ENCODE assay signal across 8 cellular contexts in the genomic region with DNA sequence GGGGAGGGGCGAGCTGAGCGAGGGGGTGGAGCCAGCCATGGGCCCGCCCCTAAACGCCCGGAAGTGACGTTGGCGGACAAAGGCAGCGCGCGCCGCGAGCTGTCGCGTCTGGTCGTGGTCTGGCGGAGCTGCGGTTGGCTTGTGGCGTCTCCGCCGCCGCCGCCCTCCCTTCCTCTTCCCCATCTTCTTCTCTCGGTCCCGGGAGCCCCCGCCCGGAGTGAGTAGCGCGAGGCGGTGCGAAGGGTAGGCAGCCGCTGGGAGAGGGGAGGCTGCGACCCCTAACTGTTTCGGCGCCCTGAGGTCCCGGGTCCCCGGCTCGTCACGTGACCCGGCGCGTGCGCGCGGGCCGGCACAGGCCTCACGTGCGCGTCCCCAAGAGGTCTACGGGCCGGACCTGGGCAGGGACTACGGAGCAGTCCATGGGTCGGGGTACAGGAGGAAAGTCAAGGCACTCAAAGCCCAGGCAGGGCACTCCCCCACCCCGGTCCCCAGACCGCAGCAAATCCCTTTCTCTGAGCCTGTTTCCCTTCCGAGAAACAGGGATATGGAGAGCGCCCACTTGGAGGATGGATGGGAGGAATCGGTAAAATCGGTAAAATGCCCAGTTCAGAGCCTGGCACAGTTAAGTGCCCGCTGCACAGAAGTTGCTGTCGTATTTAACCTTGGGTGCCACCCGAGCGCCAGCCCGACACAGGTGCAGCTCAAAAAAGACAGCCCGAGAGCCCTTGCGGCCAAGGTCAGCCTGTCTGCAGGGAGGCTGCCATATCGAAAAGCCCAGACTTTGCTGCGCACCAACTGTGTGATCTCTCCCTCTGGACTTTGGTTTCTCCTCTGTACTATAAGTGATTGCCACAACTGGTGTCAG. TPM values are rescaled to one million over a fixed set of nuclear protein-coding genes. Genes with fewer than 3 reads are reported as not detected.
DNase-seq lines count a peak whose midpoint lies in the region; ATAC-seq and FAIRE-seq lines count a peak whose summit lies in the region.

A gene with protein sequence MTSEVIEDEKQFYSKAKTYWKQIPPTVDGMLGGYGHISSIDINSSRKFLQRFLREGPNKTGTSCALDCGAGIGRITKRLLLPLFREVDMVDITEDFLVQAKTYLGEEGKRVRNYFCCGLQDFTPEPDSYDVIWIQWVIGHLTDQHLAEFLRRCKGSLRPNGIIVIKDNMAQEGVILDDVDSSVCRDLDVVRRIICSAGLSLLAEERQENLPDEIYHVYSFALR (plus strand): TSS at position 85 of the 865 bp plus-strand sequence. CDS start 6,541 bp downstream, outside the sequence.

- no peaks in the 10 kb centered on the region for H3K27me3 ChIP-seq in naive thymus-derived CD4-positive, alpha-beta T cell (ENCODE audit: control insufficient read depth in 2 of 2, insufficient read depth in 2 of 2, low read length in 2 of 2)

- peak; percentile 79 for ATAC-seq in GM21528 (IDR thresholded peaks at IDR 0.05; ENCODE audit: low FRiP score, unreplicated experiment)
- ATAC-seq in naive thymus-derived CD4-positive, alpha-beta T cell: peak; percentile 93
- peak; percentile 79 to 87 for ATAC-seq in stimulated activated naive B cell treated with anti-CD40 and anti-IgM and Interleukin-4, amounts not matched to agents 10 μg/mL and 1 μg/mL and 100 μg/mL, for 72 hours (replicated peaks)

- peak within 1 kb of the TSS; percentile 85 for H3K4me3 ChIP-seq in naive thymus-derived CD4-positive, alpha-beta T cell (ENCODE audit: low read length)

- H3K36me3 ChIP-seq in naive thymus-derived CD4-positive, alpha-beta T cell (ENCODE audit: control insufficient read depth in 2 of 3, insufficient read depth in 3 of 3, low read length in 3 of 3): peaks cover 0 to 13% (median 0%) of the 10 kb centered on the region in 3 experiments

- POLR2A ChIA-PET in naive thymus-derived CD4-positive, alpha-beta T cell (lab: Charles Lee): interaction anchor here (0.9 to 5.6 kb wide), 10 partner anchors 11 to 487 kb away, joined by 3 to 35 read pairs (median 7); a partner anchor contains a TSS

- peak within 1 kb of the TSS; percentile 89 for H3K27ac ChIP-seq in naive thymus-derived CD4-positive, alpha-beta T cell (ENCODE audit: low read depth, low read length)

- peak; percentile 55 for FAIRE-seq in RCC 7860 (lab: Jason Lieb, UNC)

- intact Hi-C loops in naive thymus-derived CD4-positive, alpha-beta T cell (cut with micrococcal nuclease): loop anchor here (1.0 to 10.0 kb wide), 10 partner anchors 16 to 590 kb away; a partner anchor contains a TSS

- CTCF ChIA-PET in naive thymus-derived CD4-positive, alpha-beta T cell (lab: Charles Lee): interaction anchor here (0.6 to 4.8 kb wide), 11 partner anchors 13 to 501 kb away, joined by 3 to 58 read pairs (median 4); no protein-coding TSS in a partner anchor

- H3K4me1 Mint-ChIP-seq in IgD-negative memory B cell: peaks cover 25 to 43% (median 35%) of the 10 kb centered on the region in 3 donors
- H3K4me1 Mint-ChIP-seq in naive thymus-derived CD4-positive, alpha-beta T cell: peaks cover 34 to 64% (median 60%) of the 10 kb centered on the region in 7 donors
- H3K4me1 Mint-ChIP-seq in stimulated activated naive B cell treated with anti-CD40 and anti-IgM and Interleukin-4, amounts not matched to agents 10 μg/mL and 1 μg/mL and 100 μg/mL, for 72 hours: peaks cover 35 to 60% of the 10 kb centered on the region in 2 donors

- peak within 1 kb of the TSS; percentile 88 to 98 (median 94) for H3K4me3 Mint-ChIP-seq in IgD-negative memory B cell
- H3K4me3 Mint-ChIP-seq in naive thymus-derived CD4-positive, alpha-beta T cell: peak within 1 kb of the TSS; percentile 85 to 95 (median 88)
- peak within 1 kb of the TSS; percentile 84 to 88 for H3K4me3 Mint-ChIP-seq in stimulated activated naive B cell treated with anti-CD40 and anti-IgM and Interleukin-4, amounts not matched to agents 10 μg/mL and 1 μg/mL and 100 μg/mL, for 72 hours

- H3K27me3 Mint-ChIP-seq in IgD-negative memory B cell: peaks cover 10% of the 10 kb centered on the region
- H3K27me3 Mint-ChIP-seq in naive thymus-derived CD4-positive, alpha-beta T cell: peaks cover 2 to 16% (median 5%) of the 10 kb centered on the region in 5 donors
- H3K27me3 Mint-ChIP-seq in stimulated activated naive B cell treated with anti-CD40 and anti-IgM and Interleukin-4, amounts not matched to agents 10 μg/mL and 1 μg/mL and 100 μg/mL, for 72 hours: peaks cover 7 to 16% of the 10 kb centered on the region in 2 donors

- H3K9me3 ChIP-seq in naive thymus-derived CD4-positive, alpha-beta T cell (ENCODE audit: control insufficient read depth in 2 of 3, low read length in 3 of 3): no peaks in the 10 kb centered on the region

- peak; percentile 51 for DNase-seq in DMS153 treated with DMSO at 0.1 percent for 48 hours (lab: John Stamatoyannopoulos, UW; ENCODE audit: unreplicated experiment)
- DNase-seq in RCC 7860 (ENCODE audit: low spot score): peak; percentile 69
- DNase-seq in activated T-helper 1 cell treated with Interleukin-2 at 50 U/mL for 16 hours (ENCODE audit: low read depth): peak; percentile 86
- DNase-seq in fibroblast of gingiva (ENCODE audit: low read depth): peak; percentile 76
- peak; percentile 88 to 94 (median 90) for DNase-seq in naive thymus-derived CD4-positive, alpha-beta T cell
- peak; percentile 85 for DNase-seq in stimulated activated naive B cell treated with anti-CD40 and anti-IgM and Interleukin-4, amounts not matched to agents 10 μg/mL and 1 μg/mL and 100 μg/mL, for 72 hours

- no peaks in the 10 kb centered on the region for H3K36me3 Mint-ChIP-seq in IgD-negative memory B cell
- H3K36me3 Mint-ChIP-seq in naive thymus-derived CD4-positive, alpha-beta T cell: peaks cover 0 to 1% (median 0%) of the 10 kb centered on the region in 5 donors
- peaks cover 7 to 19% of the 10 kb centered on the region in 2 donors for H3K36me3 Mint-ChIP-seq in stimulated activated naive B cell treated with anti-CD40 and anti-IgM and Interleukin-4, amounts not matched to agents 10 μg/mL and 1 μg/mL and 100 μg/mL, for 72 hours

- H3K9me3 Mint-ChIP-seq in IgD-negative memory B cell: no peaks in the 10 kb centered on the region
- peaks cover 0 to 4% (median 0%) of the 10 kb centered on the region in 11 donors for H3K9me3 Mint-ChIP-seq in naive thymus-derived CD4-positive, alpha-beta T cell
- no peaks in the 10 kb centered on the region for H3K9me3 Mint-ChIP-seq in stimulated activated naive B cell treated with anti-CD40 and anti-IgM and Interleukin-4, amounts not matched to agents 10 μg/mL and 1 μg/mL and 100 μg/mL, for 72 hours

- H3K4me1 ChIP-seq in naive thymus-derived CD4-positive, alpha-beta T cell (ENCODE audit: control insufficient read depth in 2 of 2, insufficient read depth in 2 of 2, low read length in 2 of 2): peaks cover 27 to 42% of the 10 kb centered on the region in 2 donors

- peak within 1 kb of the TSS; percentile 95 to 100 (median 98) for H3K27ac Mint-ChIP-seq in IgD-negative memory B cell
- H3K27ac Mint-ChIP-seq in naive thymus-derived CD4-positive, alpha-beta T cell: peak within 1 kb of the TSS; percentile 88 to 99 (median 94)
- peak within 1 kb of the TSS; percentile 98 for H3K27ac Mint-ChIP-seq in stimulated activated naive B cell treated with anti-CD40 and anti-IgM and Interleukin-4, amounts not matched to agents 10 μg/mL and 1 μg/mL and 100 μg/mL, for 72 hours

RNA-seq across cellular contexts. Expression of the gene that starts here (rescaled TPM):
- 55.4 TPM for polyA plus RNA-seq in IgD-negative memory B cell
- total RNA-seq in naive thymus-derived CD4-positive, alpha-beta T cell: 10 to 100 TPM; 31.0 to 50.1 (median 34.2) TPM
- polyA plus RNA-seq in naive thymus-derived CD4-positive, alpha-beta T cell: 10 to 100 TPM; 49.0 to 58.9 TPM

Comparison
In these comparisons a context has a peak if more than half of its experiments do, and no peak if none do; other contexts are left out.
1. Peak in every context shown above with its lines: DNase-seq, ATAC-seq, H3K4me3 ChIP-seq and H3K27ac ChIP-seq.